ENCODE assay signal across 1 cellular context in genomic region chr22:22018825-22019658, GRCh38.
TF ChIP-seq lines count a peak whose summit lies in the region.

No MANE protein-coding gene starts in this region.

TF ChIP-seq in K562, 482 proteins besides CTCF, POLR2A, EP300 and RAD21 (continued from another document and continues in another):
- TF ChIP-seq ZBTB2 (IDR thresholded peaks at IDR 0.05) (no peak), PURB (CRISPR knock-in tag; IDR thresholded peaks at IDR 0.05; ENCODE audit: low read depth) (no peak), NR1H2 (CRISPR knock-in tag; IDR thresholded peaks at IDR 0.05) (no peak), YY1 (IDR thresholded peaks at IDR 0.05; ENCODE audit: borderline replicate concordance in 1 of 3, control insufficient read depth in 1 of 3, extremely low read depth in 1 of 3, insufficient read depth in 3 of 3, insufficient read length in 1 of 3, insufficient replicate concordance in 2 of 3, low read depth in 1 of 3, low read length in 2 of 3) (no peak), HNRNPL (IDR thresholded peaks at IDR 0.05; ENCODE audit: low read depth, low read length) (no peak), SAFB2 (IDR thresholded peaks at IDR 0.05; ENCODE audit: borderline replicate concordance, low read depth, low read length, severe bottlenecking) (no peak), MXI1 (IDR thresholded peaks at IDR 0.05; ENCODE audit: low read depth, low read length) (no peak), ZKSCAN3 (CRISPR knock-in tag; IDR thresholded peaks at IDR 0.05) (no peak), ZNF134 (CRISPR knock-in tag; conservative IDR thresholded peaks at IDR 0.05) (no peak; the same call in 1 of the 2 replicates), MAFF (IDR thresholded peaks at IDR 0.05; ENCODE audit: low read length) (no peak), BRF2 (IDR thresholded peaks at IDR 0.05; ENCODE audit: borderline replicate concordance, insufficient read depth, insufficient read length) (no peak), FOXJ2 (tag; IDR thresholded peaks at IDR 0.05) (no peak), MTF1 (CRISPR knock-in tag; IDR thresholded peaks at IDR 0.05; ENCODE audit: borderline replicate concordance) (0 out of 2 replicates have a peak, but pooled peaks have one; percentile 80), FOXK1 (CRISPR knock-in tag; IDR thresholded peaks at IDR 0.05; ENCODE audit: borderline replicate concordance) (no peak; the same call in 1 of the 2 replicates), HCFC1 (IDR thresholded peaks at IDR 0.05; ENCODE audit: low read depth, low read length) (no peak), BHLHE40 (IDR thresholded peaks at IDR 0.05; ENCODE audit: low read length) (no peak), CHD4 (IDR thresholded peaks at IDR 0.05; ENCODE audit: insufficient read depth, insufficient replicate concordance, low read depth, low read length, poor library complexity, severe bottlenecking) (no peak), KLF1 (tag; IDR thresholded peaks at IDR 0.05) (no peak), POLR2H (tag; IDR thresholded peaks at IDR 0.05; ENCODE audit: low read depth) (no peak), CBX2 (IDR thresholded peaks at IDR 0.05; ENCODE audit: insufficient read depth, low read length, poor library complexity, severe bottlenecking) (no peak), GABPB2 (CRISPR knock-in tag; conservative IDR thresholded peaks at IDR 0.05) (no peak), KLF6 (CRISPR knock-in tag; IDR thresholded peaks at IDR 0.05; ENCODE audit: borderline replicate concordance) (no peak; the same call in 1 of the 2 replicates), ARNT (IDR thresholded peaks at IDR 0.05) (no peak), SMAD4 (CRISPR knock-in tag; conservative IDR thresholded peaks at IDR 0.05) (peak; percentile 6; the same call in 1 of the 2 replicates), ZBTB5 (IDR thresholded peaks at IDR 0.05) (no peak), PYGO2 (tag; IDR thresholded peaks at IDR 0.05) (no peak), PML (IDR thresholded peaks at IDR 0.05; ENCODE audit: low read length) (no peak), OTX1 (CRISPR knock-in tag; IDR thresholded peaks at IDR 0.05) (0 out of 2 replicates have a peak, but pooled peaks have one; percentile 13), NONO (IDR thresholded peaks at IDR 0.05; ENCODE audit: low read depth in 2 of 2, low read length in 1 of 2) (no peak), JUND (IDR thresholded peaks at IDR 0.05; ENCODE audit: borderline replicate concordance, low read depth, low read length) (no peak), JUND (tag; IDR thresholded peaks at IDR 0.05; ENCODE audit: borderline replicate concordance, low read depth, low read length) (no peak), MGA (IDR thresholded peaks at IDR 0.05) (no peak), HNRNPH1 (optimal IDR thresholded peaks at IDR 0.05; ENCODE audit: low read depth, low read length) (no peak), BCLAF1 (IDR thresholded peaks at IDR 0.05; ENCODE audit: borderline replicate concordance in 1 of 2, control insufficient read depth in 1 of 2, low read depth in 2 of 2, low read length in 1 of 2) (no peak), PCBP2 (IDR thresholded peaks at IDR 0.05; ENCODE audit: low read depth, low read length, poor library complexity, severe bottlenecking) (no peak), MIER1 (IDR thresholded peaks at IDR 0.05; ENCODE audit: low read depth) (no peak), RBBP5 (IDR thresholded peaks at IDR 0.05; ENCODE audit: borderline replicate concordance, insufficient read depth, low read length, poor library complexity, severe bottlenecking) (no peak), KDM5B (IDR thresholded peaks at IDR 0.05; ENCODE audit: insufficient replicate concordance, low read depth, low read length) (no peak), LCOR (CRISPR knock-in tag; IDR thresholded peaks at IDR 0.05) (no peak), ZNF274 (IDR thresholded peaks at IDR 0.05; ENCODE audit: borderline replicate concordance, low read depth, low read length) (no peak), POLR3A (IDR thresholded peaks at IDR 0.05; ENCODE audit: borderline replicate concordance, extremely low read depth, insufficient read depth, insufficient read length) (no peak), TOE1 (IDR thresholded peaks at IDR 0.05; ENCODE audit: borderline replicate concordance) (no peak), TOE1 (CRISPR knock-in tag; IDR thresholded peaks at IDR 0.05; ENCODE audit: borderline replicate concordance, low read depth) (no peak)
